Comparison of ENCODE assay signal across 15 cellular contexts in genomic region chr7:42244828-42245227, GRCh38. TPM values are rescaled to one million over a fixed set of nuclear protein-coding genes. Genes with fewer than 3 reads are reported as not detected.
DNase-seq lines count a peak whose midpoint lies in the region; TF ChIP-seq lines count a peak whose summit lies in the region.
"Had no signal": no experiment of that assay in that cellular context is flagged by ENCODE, and none has a peak within 500 bp of the region (broad histone marks: within the 10 kb centered on the region; RNA-seq: fewer than 3 reads in every experiment).

No MANE protein-coding gene starts in this region.

- DNase-seq in EH (ENCODE audit: low read depth) (peak; percentile 80), NCI-H226 (peak; percentile 33), dermis blood vessel endothelial cell (peak; percentile 92), pulmonary artery endothelial cell (ENCODE audit: low read depth, low spot score) (peak; percentile 74), D341Med (ENCODE audit: low spot score) (no peak), NCI-H524 treated with DMSO at 0.1 percent for 48 hours (lab: John Stamatoyannopoulos, UW) (no peak), erythroblast (lab: John Stamatoyannopoulos, UW) (no peak), T-helper 2 cell (no peak)
- DNase-seq: activated CD8-positive, alpha-beta memory T cell treated with anti-CD3 and anti-CD28 coated beads, Interleukin-2, amount 50 U/mL, for 48 hours; cortex of kidney; esophagus squamous epithelium; NCI-H1930; Peyer's patch; small intestine; stimulated activated naive CD4-positive, alpha-beta T cell treated with Interleukin-2 at 50 U/mL for 16 hours had no signal

- TF ChIP-seq POLR2A in erythroblast (IDR thresholded peaks at IDR 0.05; ENCODE audit: low read length) = no peak

RNA-seq across cellular contexts. Expression of gene GLI3, which starts 7.8 kb away (rescaled TPM):
- total RNA-seq in dermis blood vessel endothelial cell (1.0 and 1.6 TPM in 2 replicates), pulmonary artery endothelial cell (2.3 and 3.8 TPM in 2 replicates)

Comparison
In these comparisons a context has a peak if more than half of its experiments do, and no peak if none do; other contexts are left out.
1. DNase-seq: peak in EH (single experiment), NCI-H226 (single experiment), dermis blood vessel endothelial cell (single experiment) and pulmonary artery endothelial cell (single experiment); none in D341Med (single experiment), NCI-H524 treated with DMSO at 0.1 percent for 48 hours (single experiment), erythroblast (0 of 2) and T-helper 2 cell (0 of 5).